ENCODE assay signal across 11 cellular contexts in genomic region chr2:216619411-216620393, GRCh38. TPM values are rescaled to one million over a fixed set of nuclear protein-coding genes. Genes with fewer than 3 reads are reported as not detected.
DNase-seq lines count a peak whose midpoint lies in the region; ATAC-seq and TF ChIP-seq lines count a peak whose summit lies in the region.
"Had no signal": no experiment of that assay in that cellular context is flagged by ENCODE, and none has a peak within 500 bp of the region (broad histone marks: within the 10 kb centered on the region; RNA-seq: fewer than 3 reads in every experiment).

No MANE protein-coding gene starts in this region.

- ATAC-seq in sciatic nerve, result peak; percentile 48
- ATAC-seq in HG03108 (IDR thresholded peaks at IDR 0.05; ENCODE audit: unreplicated experiment), result no peak
- ATAC-seq in HG03442 (IDR thresholded peaks at IDR 0.05; ENCODE audit: unreplicated experiment), result no peak

- in situ Hi-C loops in GM13976 (cut with MboI; ENCODE audit: low sequenced_read_pairs, unreplicated experiment), result no loop called here

- intact Hi-C loops in sciatic nerve (cut with DNase I), result no loop called here

- TF ChIP-seq CTCF in cardiac fibroblast (IDR thresholded peaks at IDR 0.05; ENCODE audit: low read depth, low read length) (no peak), GM13976 (IDR thresholded peaks at IDR 0.05; ENCODE audit: borderline replicate concordance, control extremely low read depth, extremely low read depth, insufficient read depth, missing control alignments) (no peak)

- no peak overlapping the region for H3K4me3 ChIP-seq in cardiac fibroblast (replicated peaks in 1 of 2; ENCODE audit: low read depth in 2 of 2, low read length in 2 of 2)
- H3K4me3 ChIP-seq: A549, right lobe of liver had no signal

- DNase-seq in activated CD4-positive, alpha-beta T cell treated with anti-CD3 and anti-CD28 coated beads for 48 hours, result peak; percentile 4
- no peak for DNase-seq in activated CD4-positive, alpha-beta T cell treated with anti-CD3 and anti-CD28 coated beads, Interleukin-2, amount 50 U/mL, for 48 hours
- peak; percentile 87 for DNase-seq in NCI-H748 (lab: John Stamatoyannopoulos, UW; ENCODE audit: unreplicated experiment)
- DNase-seq in cardiac fibroblast (ENCODE audit: low read depth in 2 of 2), result peak; percentile 18 to 61
- DNase-seq in sciatic nerve (ENCODE audit: low spot score), result no peak
- no peak for DNase-seq in GM13976 (ENCODE audit: low spot score)
- DNase-seq: GOT3, right lobe of liver had no signal

RNA-seq across cellular contexts. Expression of gene IGFBP2, which starts 13.5 kb away (rescaled TPM):
- total RNA-seq in sciatic nerve, result 40.2 TPM

Comparison
In these comparisons a context has a peak if more than half of its experiments do, and no peak if none do; other contexts are left out.
1. DNase-seq: peak in activated CD4-positive, alpha-beta T cell treated with anti-CD3 and anti-CD28 coated beads for 48 hours (single experiment), NCI-H748 (single experiment) and cardiac fibroblast (2 of 2); none in activated CD4-positive, alpha-beta T cell treated with anti-CD3 and anti-CD28 coated beads, Interleukin-2, amount 50 U/mL, for 48 hours (0 of 2), sciatic nerve (single experiment) and GM13976 (single experiment).